8 cellular contexts compared by ENCODE assay signal in the genomic region with DNA sequence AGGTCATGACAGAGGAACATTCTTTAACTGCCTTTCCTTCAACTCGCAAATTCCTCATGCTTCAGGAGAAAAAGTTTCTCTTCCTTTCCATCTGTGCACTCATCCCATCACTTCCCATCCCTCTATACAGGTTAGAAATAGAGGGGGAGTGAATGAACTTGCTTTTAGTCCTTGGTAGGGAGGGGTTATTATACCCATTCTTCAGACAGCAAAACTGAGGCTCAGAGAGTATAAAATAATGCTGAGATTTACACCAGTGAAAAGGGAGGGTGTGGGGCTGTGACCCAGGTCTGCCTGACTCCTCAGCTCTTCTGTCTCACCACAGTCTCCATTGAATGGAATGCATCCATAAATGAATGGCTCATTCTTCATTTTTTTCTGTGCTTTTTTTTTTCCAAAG.
"Had no signal": no experiment of that assay in that cellular context is flagged by ENCODE, and none has a peak within 500 bp of the region (broad histone marks: within the 10 kb centered on the region; RNA-seq: fewer than 3 reads in every experiment).

No MANE protein-coding gene starts in this region.

- FAIRE-seq: G401.6, GM12878, GM12891, GM12892, GM18507, GM19239 had no signal

- ATAC-seq: GM12878 had no signal

- H3K4me3 ChIP-seq: GM12878 had no signal

- DNase-seq: GDM1, GF-D8 had no signal
